ENCODE assay signal across 11 cellular contexts in genomic region chr1:170662561-170662971, GRCh38. TPM values are rescaled to one million over a fixed set of nuclear protein-coding genes. Genes with fewer than 3 reads are reported as not detected.
DNase-seq lines count a peak whose midpoint lies in the region; ATAC-seq and TF ChIP-seq lines count a peak whose summit lies in the region.
"Had no signal": no experiment of that assay in that cellular context is flagged by ENCODE, and none has a peak within 500 bp of the region (broad histone marks: within the 10 kb centered on the region; RNA-seq: fewer than 3 reads in every experiment).

No MANE protein-coding gene starts in this region.

- H3K4me3 Mint-ChIP-seq in endodermal cell (no peak overlapping the region), nephron (peak overlapping the region; percentile 85 to 93 (median 93))
- no peak overlapping the region for H3K4me3 Mint-ChIP-seq in activated T-cell treated with anti-CD3 and anti-CD28 coated beads, Interleukin-2, amount 50 U/mL, for 24 hours

- H3K4me3 ChIP-seq in endodermal cell (ENCODE audit: low read length) (peak overlapping the region; percentile 32), aorta (ENCODE audit: low read length in 2 of 2) (peak overlapping the region; percentile 90 to 91)

- H3K27me3 ChIP-seq in endodermal cell (ENCODE audit: control insufficient read depth, insufficient read depth, low read length, poor library complexity, severe bottlenecking), result peaks cover 100% of the 10 kb centered on the region
- H3K27me3 ChIP-seq in aorta (ENCODE audit: control insufficient read depth in 1 of 2, insufficient read depth in 2 of 2, low read length in 1 of 2), result no peaks in the 10 kb centered on the region

- no peaks in the 10 kb centered on the region for H3K9me3 ChIP-seq in endodermal cell (ENCODE audit: control insufficient read depth, low read length)
- no peaks in the 10 kb centered on the region for H3K9me3 ChIP-seq in aorta (ENCODE audit: control insufficient read depth, low read length)

- peaks cover 21% of the 10 kb centered on the region for H3K4me1 Mint-ChIP-seq in endodermal cell
- H3K4me1 Mint-ChIP-seq in nephron, result peaks cover 47% of the 10 kb centered on the region
- H3K4me1 Mint-ChIP-seq in activated T-cell treated with anti-CD3 and anti-CD28 coated beads, Interleukin-2, amount 50 U/mL, for 24 hours (ENCODE audit: low read depth), result peaks cover 37% of the 10 kb centered on the region

- peak; percentile 7 for ATAC-seq in left ventricle myocardium superior
- no peak for ATAC-seq in Right ventricle myocardium inferior
- no peak for ATAC-seq in aorta (ENCODE audit: low FRiP score)
- ATAC-seq in HG03095 (IDR thresholded peaks at IDR 0.05; ENCODE audit: unreplicated experiment), result no peak

- intact Hi-C loops in left ventricle myocardium superior (cut with micrococcal nuclease), result loop anchor here (5.0 kb wide), 1 partner anchor 130 kb away; the partner anchor contains the start of gene GORAB
- intact Hi-C loops in Right ventricle myocardium inferior (cut with DNase I), result loop anchor here (5.0 to 10.0 kb wide), 5 partner anchors 102 to 590 kb away; partner anchors contain the start of genes KIFAP3 and NTMT2
- intact Hi-C loops in aorta (cut with DNase I), result loop anchor here (5.0 to 10.0 kb wide), 9 partner anchors 50 to 735 kb away; partner anchors contain the start of genes GORAB (in 2 of the 2) and KIFAP3 (in 1 of the 2)

- no peak for TF ChIP-seq CTCF in endodermal cell (conservative IDR thresholded peaks at IDR 0.05)
- no peak for TF ChIP-seq CTCF in nephron (IDR thresholded peaks at IDR 0.05; ENCODE audit: unreplicated experiment in 3 of 3)

- H3K27ac Mint-ChIP-seq in endodermal cell, result no peak overlapping the region
- peak overlapping the region; percentile 92 to 95 (median 94) for H3K27ac Mint-ChIP-seq in nephron
- H3K27ac Mint-ChIP-seq in activated T-cell treated with anti-CD3 and anti-CD28 coated beads, Interleukin-2, amount 50 U/mL, for 24 hours, result no peak overlapping the region

- no peak for DNase-seq in left ventricle myocardium superior
- no peak for DNase-seq in Right ventricle myocardium inferior (ENCODE audit: missing footprints)
- no peak for DNase-seq in endodermal cell
- DNase-seq in aorta, result no peak
- DNase-seq in activated T-cell treated with anti-CD3 and anti-CD28 coated beads, Interleukin-2, amount 50 U/mL, for 24 hours, result no peak
- no peak for DNase-seq in cerebellar nuclear complex (lab: John Stamatoyannopoulos, UW)
- DNase-seq: activated effector memory CD4-positive, alpha-beta T cell treated with Interleukin-2 at 50 U/mL for 16 hours; AML-193; NK-92 treated with Interleukin-12 subunit alpha and Interleukin-12 subunit beta, amount 100 ng/mL, for 24 hours had no signal

- whole genome bisulfite sequencing in endodermal cell (ENCODE audit: insufficient coverage in 1 of 2, insufficient read length in 1 of 2), 2 experiments, result 3% methylated on average over 7 of the region's 8 CpGs; no CpG with 5 or more reads in 1 of the 2 experiments
- 1% methylated on average over 8 of the region's 8 CpGs for WGBS in aorta, 2 donors

- H3K36me3 Mint-ChIP-seq in endodermal cell (ENCODE audit: low read depth), result no peaks in the 10 kb centered on the region
- peaks cover 20% of the 10 kb centered on the region for H3K36me3 Mint-ChIP-seq in nephron (ENCODE audit: low read depth)
- H3K36me3 Mint-ChIP-seq in activated T-cell treated with anti-CD3 and anti-CD28 coated beads, Interleukin-2, amount 50 U/mL, for 24 hours (ENCODE audit: low read depth), result no peaks in the 10 kb centered on the region

- no peak overlapping the region for H3K27ac ChIP-seq in endodermal cell (ENCODE audit: low read depth, low read length)
- H3K27ac ChIP-seq in aorta (ENCODE audit: low read depth in 1 of 2, low read length in 2 of 2), result no peak overlapping the region

- H3K9me3 Mint-ChIP-seq in endodermal cell, result peaks cover 4% of the 10 kb centered on the region
- no peaks in the 10 kb centered on the region for H3K9me3 Mint-ChIP-seq in nephron
- no peaks in the 10 kb centered on the region for H3K9me3 Mint-ChIP-seq in activated T-cell treated with anti-CD3 and anti-CD28 coated beads, Interleukin-2, amount 50 U/mL, for 24 hours

- no peaks in the 10 kb centered on the region for H3K36me3 ChIP-seq in endodermal cell (ENCODE audit: control insufficient read depth, insufficient read depth, low read length)
- no peaks in the 10 kb centered on the region for H3K36me3 ChIP-seq in aorta (ENCODE audit: control insufficient read depth in 1 of 2, insufficient read depth in 2 of 2, low read length in 1 of 2)

- no peak overlapping the region for H3K9ac ChIP-seq in endodermal cell (ENCODE audit: extremely low read depth, low read length, poor library complexity, severe bottlenecking)

- H3K27me3 Mint-ChIP-seq in endodermal cell (ENCODE audit: insufficient read depth), result peaks cover 99% of the 10 kb centered on the region
- H3K27me3 Mint-ChIP-seq in nephron (ENCODE audit: low read depth), result peaks cover 100% of the 10 kb centered on the region
- peaks cover 93% of the 10 kb centered on the region for H3K27me3 Mint-ChIP-seq in activated T-cell treated with anti-CD3 and anti-CD28 coated beads, Interleukin-2, amount 50 U/mL, for 24 hours

- H3K4me1 ChIP-seq in endodermal cell (ENCODE audit: control insufficient read depth, insufficient read depth, low read length), result peaks cover 8% of the 10 kb centered on the region
- no peaks in the 10 kb centered on the region for H3K4me1 ChIP-seq in aorta (ENCODE audit: control insufficient read depth in 1 of 2, insufficient read depth in 2 of 2, low read length in 2 of 2)

RNA-seq across cellular contexts. Expression of gene PRRX1, which starts 1.4 kb away (rescaled TPM):
- total RNA-seq in left ventricle myocardium superior (36.5 TPM), Right ventricle myocardium inferior (46.3 TPM), endodermal cell (not detected), aorta (100 to 1,000 TPM; 159 to 272 TPM)
- 13.7 TPM for polyA plus RNA-seq in endodermal cell (2013, experiment 1 of 2)
- 14.4 TPM for polyA plus RNA-seq in endodermal cell (2013, experiment 2 of 2)
- 10 to 100 TPM; 15.2 to 51.6 TPM for polyA plus RNA-seq in aorta

Comparison
In these comparisons a context has a peak if more than half of its experiments do, and no peak if none do; other contexts are left out.
1. H3K27ac Mint-ChIP-seq: peak in nephron (3 of 3); none in endodermal cell (single experiment) and activated T-cell treated with anti-CD3 and anti-CD28 coated beads, Interleukin-2, amount 50 U/mL, for 24 hours (single experiment).
2. H3K4me3 Mint-ChIP-seq: peak in nephron (3 of 3); none in endodermal cell (single experiment) and activated T-cell treated with anti-CD3 and anti-CD28 coated beads, Interleukin-2, amount 50 U/mL, for 24 hours (single experiment).
3. RNA of gene PRRX1, which starts 1.4 kb away (total RNA-seq): 159 to 272 TPM in aorta, 46.3 TPM in Right ventricle myocardium inferior (single experiment) and 36.5 TPM in left ventricle myocardium superior (single experiment); not detected in endodermal cell; every median in the first group is over 10 times any median in the second.